In genomic region chr12:91274886-91275285, GRCh38 we compare ENCODE assay signal across 11 cellular contexts.
DNase-seq lines count a peak whose midpoint lies in the region; ATAC-seq and TF ChIP-seq lines count a peak whose summit lies in the region.
"Had no signal": no experiment of that assay in that cellular context is flagged by ENCODE, and none has a peak within 500 bp of the region (broad histone marks: within the 10 kb centered on the region; RNA-seq: fewer than 3 reads in every experiment).

No MANE protein-coding gene starts in this region.

- no peak overlapping the region for H2BK120ac ChIP-seq in mesenchymal stem cell (ENCODE audit: low read depth, low read length)

- H3K4ac ChIP-seq in mesenchymal stem cell (ENCODE audit: low read depth in 1 of 2, low read length in 2 of 2) = no peak overlapping the region

- no peak overlapping the region for H2AK5ac ChIP-seq in mesenchymal stem cell (ENCODE audit: low read length, severe bottlenecking)

- H4K91ac ChIP-seq in mesenchymal stem cell (ENCODE audit: low read length) = no peak overlapping the region

- H3K27ac Mint-ChIP-seq in MCF 10A (ENCODE audit: low read depth, unreplicated experiment) = no peak overlapping the region
- peak overlapping the region; percentile 89 for H3K27ac Mint-ChIP-seq in chondrocyte (ENCODE audit: unreplicated experiment)
- H3K27ac Mint-ChIP-seq: B cell had no signal

- intact Hi-C loops in MCF 10A (cut with micrococcal nuclease) = no loop called here
- intact Hi-C loops in mammary epithelial cell (cut with micrococcal nuclease) = no loop called here
- intact Hi-C loops in uterus (cut with DNase I; ENCODE audit: low total_unique reads) = no loop called here

- dilution Hi-C loops in mammary epithelial cell (cut with HindIII; ENCODE audit: low sequenced_read_pairs) = no loop called here

- no peak overlapping the region for H2BK5ac ChIP-seq in mesenchymal stem cell (ENCODE audit: low read depth, low read length, poor library complexity, severe bottlenecking)

- H2BK15ac ChIP-seq in mesenchymal stem cell (ENCODE audit: low read depth, poor library complexity, severe bottlenecking) = no peak overlapping the region

- 0% methylated on average over 1 of the region's 1 CpG for WGBS in mammary epithelial cell (ENCODE audit: low coverage, missing lambda C conversion rate)
- WGBS in mesenchymal stem cell = no CpG with 5 or more reads among the region's 1 CpG

- POLR2A ChIA-PET in MCF 10A (lab: Yijun Ruan, JAX) = interaction anchor here (0.7 kb wide), 1 partner anchor 53 kb away, joined by 3 read pairs; no protein-coding TSS in a partner anchor

- TF ChIP-seq POLR2A in uterus (IDR thresholded peaks at IDR 0.05) = no peak

- no peak overlapping the region for H3K4me2 ChIP-seq in mammary epithelial cell (ENCODE audit: insufficient read depth, low read depth, low read length)
- no peak overlapping the region for H3K4me2 ChIP-seq in mesenchymal stem cell (ENCODE audit: low read length, poor library complexity, severe bottlenecking)

- BruUV-seq in MCF 10A (replicated peaks; lab: Mats Ljungman, UMichigan) (no TSS peak), mammary epithelial cell (replicated peaks; lab: Mats Ljungman, UMichigan) (no TSS peak)

- no peaks in the 10 kb centered on the region for H3K27me3 ChIP-seq in mammary epithelial cell (ENCODE audit: insufficient read depth, low read length)
- no peaks in the 10 kb centered on the region for H3K27me3 ChIP-seq in mesenchymal stem cell (ENCODE audit: control insufficient read depth in 1 of 2, insufficient read depth in 1 of 2, low read length in 2 of 2)
- H3K27me3 ChIP-seq in uterus = no peaks in the 10 kb centered on the region

- in situ Hi-C loops in mammary epithelial cell (cut with MboI; ENCODE audit: low sequenced_read_pairs in 2 of 2) = no loop called here

- DNase-seq in MCF 10A (ENCODE audit: unreplicated experiment) (peak; percentile 5), mammary epithelial cell (no peak), chondrocyte (ENCODE audit: low spot score) (no peak), mesenchymal stem cell (peak; percentile 61), uterus (peak in 1 of 2 donors; percentile 71), NCI-H1694 (lab: John Stamatoyannopoulos, UW) (no peak)
- no peak for DNase-seq in stimulated activated CD4-positive, alpha-beta T cell treated with anti-CD3 and anti-CD28 coated beads, Interleukin-2, amount 100 ng/mL, for 48 hours
- DNase-seq: kidney glomerular epithelial cell, NCI-H187 had no signal

- H4K20me1 ChIP-seq in mammary epithelial cell (ENCODE audit: insufficient read depth, low read length) = no peaks in the 10 kb centered on the region

- no peaks in the 10 kb centered on the region for H3K79me1 ChIP-seq in mesenchymal stem cell (replicated peaks; ENCODE audit: low read length, poor library complexity, severe bottlenecking)

- H3K4me1 ChIP-seq in mammary epithelial cell (ENCODE audit: insufficient read depth, low read length) (no peaks in the 10 kb centered on the region), mesenchymal stem cell (ENCODE audit: control insufficient read depth, insufficient read depth, low read depth, low read length) (peaks cover 1% of the 10 kb centered on the region), uterus (peaks cover 0 to 9% of the 10 kb centered on the region in 2 donors)

- no peaks in the 10 kb centered on the region for H3K4me1 Mint-ChIP-seq in MCF 10A (ENCODE audit: insufficient read depth, unreplicated experiment)
- peaks cover 68% of the 10 kb centered on the region for H3K4me1 Mint-ChIP-seq in chondrocyte (ENCODE audit: low read depth)
- H3K4me1 Mint-ChIP-seq: B cell had no signal

- H3K9ac ChIP-seq in mammary epithelial cell (ENCODE audit: insufficient read depth, low read length) (no peak overlapping the region), mesenchymal stem cell (ENCODE audit: low read length) (peak overlapping the region; percentile 77)

- H3K36me3 Mint-ChIP-seq in MCF 10A (ENCODE audit: insufficient read depth, unreplicated experiment) (no peaks in the 10 kb centered on the region), chondrocyte (ENCODE audit: low read depth) (peaks cover 1% of the 10 kb centered on the region)

- no peak overlapping the region for H3K27ac ChIP-seq in mammary epithelial cell (ENCODE audit: insufficient read depth, low read depth, low read length)
- no peak overlapping the region for H3K27ac ChIP-seq in mesenchymal stem cell (ENCODE audit: low read length, poor library complexity, severe bottlenecking)
- H3K27ac ChIP-seq in uterus = peak overlapping the region; percentile 80 to 86

- H3K4me3 ChIP-seq in mammary epithelial cell (replicated peaks in 1 of 3; ENCODE audit: insufficient read depth in 1 of 3, low read depth in 2 of 3, low read length in 3 of 3) (no peak overlapping the region), mesenchymal stem cell (ENCODE audit: insufficient read depth in 1 of 2, low read depth in 1 of 2, low read length in 2 of 2) (no peak overlapping the region), uterus (no peak overlapping the region)

- no peak overlapping the region for H3K23ac ChIP-seq in mesenchymal stem cell (ENCODE audit: low read length in 2 of 2)

- H3K4me3 Mint-ChIP-seq in MCF 10A (ENCODE audit: unreplicated experiment) = no peak overlapping the region
- H3K4me3 Mint-ChIP-seq in chondrocyte (ENCODE audit: unreplicated experiment) = peak overlapping the region; percentile 13
- H3K4me3 Mint-ChIP-seq: B cell had no signal

- H3K9me3 ChIP-seq in mammary epithelial cell (replicated peaks; ENCODE audit: insufficient read depth, low read length) (no peaks in the 10 kb centered on the region), mesenchymal stem cell (ENCODE audit: control insufficient read depth, low read length) (no peaks in the 10 kb centered on the region), uterus (no peaks in the 10 kb centered on the region)

- no peaks in the 10 kb centered on the region for H3K9me3 Mint-ChIP-seq in MCF 10A (ENCODE audit: unreplicated experiment)
- peaks cover 11% of the 10 kb centered on the region for H3K9me3 Mint-ChIP-seq in chondrocyte (ENCODE audit: low read depth)

- H3K18ac ChIP-seq in mesenchymal stem cell (ENCODE audit: low read depth in 1 of 2, low read length in 2 of 2) = no peak overlapping the region

- H3K14ac ChIP-seq in mesenchymal stem cell (ENCODE audit: low read length in 2 of 2) = no peak overlapping the region

- CTCF ChIA-PET in MCF 10A (lab: Yijun Ruan, JAX) (interaction anchor here (0.6 kb wide), 1 partner anchor 306 kb away, joined by 3 read pairs; no protein-coding TSS in a partner anchor), mammary epithelial cell (lab: Charles Lee; ENCODE audit: low non-redundant PET) (no interaction called here)

- no peak for ATAC-seq in HG02759 (IDR thresholded peaks at IDR 0.05; ENCODE audit: unreplicated experiment)

- H2AFZ ChIP-seq in mammary epithelial cell (ENCODE audit: low read depth, low read length) (no peak overlapping the region), mesenchymal stem cell (ENCODE audit: low read depth, low read length) (no peak overlapping the region)

- H3K36me3 ChIP-seq in mammary epithelial cell (ENCODE audit: insufficient read depth, low read length) (no peaks in the 10 kb centered on the region), mesenchymal stem cell (ENCODE audit: control insufficient read depth in 1 of 2, insufficient read depth in 2 of 2, low read depth in 1 of 2, low read length in 2 of 2) (no peaks in the 10 kb centered on the region), uterus (no peaks in the 10 kb centered on the region)

- H3K27me3 Mint-ChIP-seq in MCF 10A (ENCODE audit: insufficient read depth, unreplicated experiment) (peaks cover 85% of the 10 kb centered on the region), chondrocyte (ENCODE audit: low read depth) (no peaks in the 10 kb centered on the region)

- no peak overlapping the region for H2BK12ac ChIP-seq in mesenchymal stem cell (ENCODE audit: low read length in 2 of 2)

- no peak for TF ChIP-seq CTCF in MCF 10A (IDR thresholded peaks at IDR 0.05; ENCODE audit: unreplicated experiment)
- no peak for TF ChIP-seq CTCF in mammary epithelial cell (conservative IDR thresholded peaks at IDR 0.05 in 1 of 2, IDR thresholded peaks at IDR 0.05 in 1 of 2; ENCODE audit: extremely low read depth in 1 of 2, insufficient read depth in 1 of 2, low read depth in 1 of 2, low read length in 2 of 2)
- TF ChIP-seq CTCF in chondrocyte (IDR thresholded peaks at IDR 0.05) = no peak
- TF ChIP-seq CTCF in uterus (IDR thresholded peaks at IDR 0.05) = no peak

- no peaks in the 10 kb centered on the region for H3K79me2 ChIP-seq in mammary epithelial cell (ENCODE audit: insufficient read depth, low read length)

- no peak overlapping the region for H4K8ac ChIP-seq in mesenchymal stem cell (ENCODE audit: low read length)

Comparison
In these comparisons a context has a peak if more than half of its experiments do, and no peak if none do; other contexts are left out.
1. DNase-seq: peak in MCF 10A (single experiment) and mesenchymal stem cell (single experiment); none in mammary epithelial cell (single experiment), chondrocyte (single experiment), stimulated activated CD4-positive, alpha-beta T cell treated with anti-CD3 and anti-CD28 coated beads, Interleukin-2, amount 100 ng/mL, for 48 hours (0 of 2) and NCI-H1694 (single experiment).
2. H3K27ac ChIP-seq: peak in uterus (2 of 2); none in mammary epithelial cell (single experiment) and mesenchymal stem cell (single experiment).